Comparison of ENCODE assay signal across 8 cellular contexts in genomic region chr17:7204828-7205461, GRCh38. TPM values are rescaled to one million over a fixed set of nuclear protein-coding genes. Genes with fewer than 3 reads are reported as not detected.
A peak's percentile ranks its signal among the peaks of the same experiment; 100 is the strongest.
DNase-seq lines count a peak whose midpoint lies in the region; ATAC-seq and TF ChIP-seq lines count a peak whose summit lies in the region.

No MANE protein-coding gene starts in this region.

- H3K4me1 ChIP-seq in OCI-LY3 (ENCODE audit: low read length) (peaks cover 10% of the 10 kb centered on the region), gastroesophageal sphincter (peaks cover 0 to 49% (median 3%) of the 10 kb centered on the region in 3 donors), neutrophil (ENCODE audit: control insufficient read depth in 1 of 2, insufficient read depth in 1 of 2, low read depth in 1 of 2, low read length in 1 of 2) (peaks cover 9 to 12% of the 10 kb centered on the region in 2 experiments)

- WGBS in gastroesophageal sphincter (ENCODE audit: low coverage in 1 of 2), 2 donors = 0% methylated on average over 2 to 20 of the region's 34 CpGs

- H3K79me2 ChIP-seq in OCI-LY3 (ENCODE audit: low read length) = no peaks in the 10 kb centered on the region

- H3K27me3 ChIP-seq in OCI-LY3 (ENCODE audit: low read depth, low read length) (no peaks in the 10 kb centered on the region), gastroesophageal sphincter (no peaks in the 10 kb centered on the region), neutrophil (no peaks in the 10 kb centered on the region)

- H3K4me2 ChIP-seq in OCI-LY3 (ENCODE audit: low read length) = peak overlapping the region; percentile 90

- no peak for TF ChIP-seq CTCF in OCI-LY3 (IDR thresholded peaks at IDR 0.05; ENCODE audit: low read depth, low read length)
- TF ChIP-seq CTCF in gastroesophageal sphincter (IDR thresholded peaks at IDR 0.05) = no peak
- no peak for TF ChIP-seq CTCF in neutrophil (IDR thresholded peaks at IDR 0.05)

- in situ Hi-C loops in ACHN (cut with HindIII; ENCODE audit: low pct_ligation_motif_present, low pct_unique_long_range_greater_than_20kb, low sequenced_read_pairs) = no loop called here

- ATAC-seq in GM18907 (IDR thresholded peaks at IDR 0.05; ENCODE audit: unreplicated experiment) (peak; percentile 84), HG03159 (IDR thresholded peaks at IDR 0.05; ENCODE audit: unreplicated experiment) (peak; percentile 72), gastroesophageal sphincter (peak; percentile 95)

- peak; percentile 75 for DNase-seq in ACHN
- peak; percentile 92 for DNase-seq in activated gamma-delta T cell treated with anti-CD3 and anti-CD28 coated beads, Interleukin-2, amount 50 U/mL, for 16 hours (ENCODE audit: low read depth)
- peak; percentile 41 for DNase-seq in stromal cell of bone marrow (ENCODE audit: low read depth)

- TF ChIP-seq EP300 in gastroesophageal sphincter (IDR thresholded peaks at IDR 0.05) = no peak

- H3K27ac ChIP-seq in OCI-LY3 (ENCODE audit: low read length) = peak overlapping the region; percentile 35
- peak overlapping the region; percentile 30 to 84 (median 72) for H3K27ac ChIP-seq in gastroesophageal sphincter
- H3K27ac ChIP-seq in neutrophil = no peak overlapping the region

- peak overlapping the region; percentile 76 for H3K4me3 ChIP-seq in OCI-LY3 (ENCODE audit: low read length)
- peak overlapping the region; percentile 57 to 59 for H3K4me3 ChIP-seq in gastroesophageal sphincter
- H3K4me3 ChIP-seq in neutrophil (ENCODE audit: low read depth in 1 of 2, low read length in 1 of 2) = peak overlapping the region; percentile 45 to 67

- no peaks in the 10 kb centered on the region for H3K36me3 ChIP-seq in OCI-LY3 (replicated peaks; ENCODE audit: low read depth, low read length)
- peaks cover 0 to 40% of the 10 kb centered on the region in 2 donors for H3K36me3 ChIP-seq in gastroesophageal sphincter
- no peaks in the 10 kb centered on the region for H3K36me3 ChIP-seq in neutrophil

- no peaks in the 10 kb centered on the region for H4K20me1 ChIP-seq in OCI-LY3 (ENCODE audit: insufficient read depth, low read length)

- TF ChIP-seq POLR2A in gastroesophageal sphincter (IDR thresholded peaks at IDR 0.05) = peak in 1 of 2 donors; percentile 9

- H2AFZ ChIP-seq in OCI-LY3 (ENCODE audit: low read depth, low read length) = peak overlapping the region; percentile 83

- H3K9me3 ChIP-seq in OCI-LY3 (ENCODE audit: insufficient read depth, low read length) (no peaks in the 10 kb centered on the region), gastroesophageal sphincter (no peaks in the 10 kb centered on the region), neutrophil (no peaks in the 10 kb centered on the region)

- peak overlapping the region; percentile 41 for H3K9ac ChIP-seq in OCI-LY3 (ENCODE audit: low read length)

RNA-seq across cellular contexts. Expression of gene DLG4, which starts 14.7 kb away (rescaled TPM):
- 10 to 100 TPM; 14.1 to 21.7 (median 16.5) TPM for total RNA-seq in gastroesophageal sphincter

RNA-seq across cellular contexts. Expression of gene ACADVL, which starts 14.8 kb away (rescaled TPM):
- 100 to 1,000 TPM; 331 to 508 (median 475) TPM for total RNA-seq in gastroesophageal sphincter

RNA-seq across cellular contexts. Expression of gene ASGR1, which starts 25.8 kb away (rescaled TPM):
- 1 to 10 TPM in 1 of 4 donors, under 1 TPM in 1, not detected in 2; 0.54 to 1.2 TPM for total RNA-seq in gastroesophageal sphincter

RNA-seq across cellular contexts. Expression of gene DVL2, which starts 29.4 kb away (rescaled TPM):
- total RNA-seq in gastroesophageal sphincter = 10 to 100 TPM; 33.0 to 53.9 (median 45.0) TPM

RNA-seq across cellular contexts. Expression of gene PHF23, which starts 34.3 kb away (rescaled TPM):
- 10 to 100 TPM; 29.4 to 38.2 (median 31.0) TPM for total RNA-seq in gastroesophageal sphincter

Comparison
In these comparisons a context has a peak if more than half of its experiments do, and no peak if none do; other contexts are left out.
1. DNase-seq: peak in every context shown above with its lines; median percentile 92 in activated gamma-delta T cell treated with anti-CD3 and anti-CD28 coated beads, Interleukin-2, amount 50 U/mL, for 16 hours; 75 in ACHN; 41 in stromal cell of bone marrow.